Comparison of ENCODE assay signal across 1 cellular context in the genomic region with DNA sequence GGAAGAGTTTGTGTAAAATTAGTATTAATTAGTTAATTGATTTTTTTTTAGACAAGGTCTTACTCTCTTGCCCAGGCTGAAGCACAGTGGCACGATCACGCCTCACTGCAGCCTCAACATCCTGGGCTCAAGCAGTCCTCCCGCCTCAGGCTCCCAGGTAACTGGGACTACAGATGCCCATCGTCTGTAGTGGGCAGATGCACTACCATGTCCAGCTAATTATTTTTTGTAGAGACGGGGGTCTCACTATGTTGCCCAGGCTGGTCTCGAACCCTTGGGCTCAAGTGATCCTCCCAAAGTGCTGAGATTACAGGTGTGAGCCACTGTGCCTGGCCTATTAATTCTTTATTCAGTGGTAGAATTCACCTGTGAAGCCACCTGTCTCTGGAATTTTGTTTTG.
TF ChIP-seq lines count a peak whose summit lies in the region.

No MANE protein-coding gene starts in this region.

TF ChIP-seq in GM23338, 12 proteins besides CTCF, POLR2A, EP300 and RAD21 (continued from another document):
- TF ChIP-seq NANOG (IDR thresholded peaks at IDR 0.05; ENCODE audit: borderline replicate concordance), result no peak
- TF ChIP-seq CREB1 (CRISPR knock-in tag; IDR thresholded peaks at IDR 0.05; ENCODE audit: low read depth), result no peak
- no peak for TF ChIP-seq ZNF331 (CRISPR knock-in tag; IDR thresholded peaks at IDR 0.05; ENCODE audit: low read depth)
- TF ChIP-seq, protein P1, sequence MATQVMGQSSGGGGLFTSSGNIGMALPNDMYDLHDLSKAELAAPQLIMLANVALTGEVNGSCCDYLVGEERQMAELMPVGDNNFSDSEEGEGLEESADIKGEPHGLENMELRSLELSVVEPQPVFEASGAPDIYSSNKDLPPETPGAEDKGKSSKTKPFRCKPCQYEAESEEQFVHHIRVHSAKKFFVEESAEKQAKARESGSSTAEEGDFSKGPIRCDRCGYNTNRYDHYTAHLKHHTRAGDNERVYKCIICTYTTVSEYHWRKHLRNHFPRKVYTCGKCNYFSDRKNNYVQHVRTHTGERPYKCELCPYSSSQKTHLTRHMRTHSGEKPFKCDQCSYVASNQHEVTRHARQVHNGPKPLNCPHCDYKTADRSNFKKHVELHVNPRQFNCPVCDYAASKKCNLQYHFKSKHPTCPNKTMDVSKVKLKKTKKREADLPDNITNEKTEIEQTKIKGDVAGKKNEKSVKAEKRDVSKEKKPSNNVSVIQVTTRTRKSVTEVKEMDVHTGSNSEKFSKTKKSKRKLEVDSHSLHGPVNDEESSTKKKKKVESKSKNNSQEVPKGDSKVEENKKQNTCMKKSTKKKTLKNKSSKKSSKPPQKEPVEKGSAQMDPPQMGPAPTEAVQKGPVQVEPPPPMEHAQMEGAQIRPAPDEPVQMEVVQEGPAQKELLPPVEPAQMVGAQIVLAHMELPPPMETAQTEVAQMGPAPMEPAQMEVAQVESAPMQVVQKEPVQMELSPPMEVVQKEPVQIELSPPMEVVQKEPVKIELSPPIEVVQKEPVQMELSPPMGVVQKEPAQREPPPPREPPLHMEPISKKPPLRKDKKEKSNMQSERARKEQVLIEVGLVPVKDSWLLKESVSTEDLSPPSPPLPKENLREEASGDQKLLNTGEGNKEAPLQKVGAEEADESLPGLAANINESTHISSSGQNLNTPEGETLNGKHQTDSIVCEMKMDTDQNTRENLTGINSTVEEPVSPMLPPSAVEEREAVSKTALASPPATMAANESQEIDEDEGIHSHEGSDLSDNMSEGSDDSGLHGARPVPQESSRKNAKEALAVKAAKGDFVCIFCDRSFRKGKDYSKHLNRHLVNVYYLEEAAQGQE (IDR thresholded peaks at IDR 0.05; ENCODE audit: unreplicated experiment), result no peak
- no peak for TF ChIP-seq EZH2phosphoT487 (IDR thresholded peaks at IDR 0.05; ENCODE audit: unreplicated experiment)
- TF ChIP-seq ZNF114 (CRISPR knock-in tag; IDR thresholded peaks at IDR 0.05), result no peak
- TF ChIP-seq, protein P2, sequence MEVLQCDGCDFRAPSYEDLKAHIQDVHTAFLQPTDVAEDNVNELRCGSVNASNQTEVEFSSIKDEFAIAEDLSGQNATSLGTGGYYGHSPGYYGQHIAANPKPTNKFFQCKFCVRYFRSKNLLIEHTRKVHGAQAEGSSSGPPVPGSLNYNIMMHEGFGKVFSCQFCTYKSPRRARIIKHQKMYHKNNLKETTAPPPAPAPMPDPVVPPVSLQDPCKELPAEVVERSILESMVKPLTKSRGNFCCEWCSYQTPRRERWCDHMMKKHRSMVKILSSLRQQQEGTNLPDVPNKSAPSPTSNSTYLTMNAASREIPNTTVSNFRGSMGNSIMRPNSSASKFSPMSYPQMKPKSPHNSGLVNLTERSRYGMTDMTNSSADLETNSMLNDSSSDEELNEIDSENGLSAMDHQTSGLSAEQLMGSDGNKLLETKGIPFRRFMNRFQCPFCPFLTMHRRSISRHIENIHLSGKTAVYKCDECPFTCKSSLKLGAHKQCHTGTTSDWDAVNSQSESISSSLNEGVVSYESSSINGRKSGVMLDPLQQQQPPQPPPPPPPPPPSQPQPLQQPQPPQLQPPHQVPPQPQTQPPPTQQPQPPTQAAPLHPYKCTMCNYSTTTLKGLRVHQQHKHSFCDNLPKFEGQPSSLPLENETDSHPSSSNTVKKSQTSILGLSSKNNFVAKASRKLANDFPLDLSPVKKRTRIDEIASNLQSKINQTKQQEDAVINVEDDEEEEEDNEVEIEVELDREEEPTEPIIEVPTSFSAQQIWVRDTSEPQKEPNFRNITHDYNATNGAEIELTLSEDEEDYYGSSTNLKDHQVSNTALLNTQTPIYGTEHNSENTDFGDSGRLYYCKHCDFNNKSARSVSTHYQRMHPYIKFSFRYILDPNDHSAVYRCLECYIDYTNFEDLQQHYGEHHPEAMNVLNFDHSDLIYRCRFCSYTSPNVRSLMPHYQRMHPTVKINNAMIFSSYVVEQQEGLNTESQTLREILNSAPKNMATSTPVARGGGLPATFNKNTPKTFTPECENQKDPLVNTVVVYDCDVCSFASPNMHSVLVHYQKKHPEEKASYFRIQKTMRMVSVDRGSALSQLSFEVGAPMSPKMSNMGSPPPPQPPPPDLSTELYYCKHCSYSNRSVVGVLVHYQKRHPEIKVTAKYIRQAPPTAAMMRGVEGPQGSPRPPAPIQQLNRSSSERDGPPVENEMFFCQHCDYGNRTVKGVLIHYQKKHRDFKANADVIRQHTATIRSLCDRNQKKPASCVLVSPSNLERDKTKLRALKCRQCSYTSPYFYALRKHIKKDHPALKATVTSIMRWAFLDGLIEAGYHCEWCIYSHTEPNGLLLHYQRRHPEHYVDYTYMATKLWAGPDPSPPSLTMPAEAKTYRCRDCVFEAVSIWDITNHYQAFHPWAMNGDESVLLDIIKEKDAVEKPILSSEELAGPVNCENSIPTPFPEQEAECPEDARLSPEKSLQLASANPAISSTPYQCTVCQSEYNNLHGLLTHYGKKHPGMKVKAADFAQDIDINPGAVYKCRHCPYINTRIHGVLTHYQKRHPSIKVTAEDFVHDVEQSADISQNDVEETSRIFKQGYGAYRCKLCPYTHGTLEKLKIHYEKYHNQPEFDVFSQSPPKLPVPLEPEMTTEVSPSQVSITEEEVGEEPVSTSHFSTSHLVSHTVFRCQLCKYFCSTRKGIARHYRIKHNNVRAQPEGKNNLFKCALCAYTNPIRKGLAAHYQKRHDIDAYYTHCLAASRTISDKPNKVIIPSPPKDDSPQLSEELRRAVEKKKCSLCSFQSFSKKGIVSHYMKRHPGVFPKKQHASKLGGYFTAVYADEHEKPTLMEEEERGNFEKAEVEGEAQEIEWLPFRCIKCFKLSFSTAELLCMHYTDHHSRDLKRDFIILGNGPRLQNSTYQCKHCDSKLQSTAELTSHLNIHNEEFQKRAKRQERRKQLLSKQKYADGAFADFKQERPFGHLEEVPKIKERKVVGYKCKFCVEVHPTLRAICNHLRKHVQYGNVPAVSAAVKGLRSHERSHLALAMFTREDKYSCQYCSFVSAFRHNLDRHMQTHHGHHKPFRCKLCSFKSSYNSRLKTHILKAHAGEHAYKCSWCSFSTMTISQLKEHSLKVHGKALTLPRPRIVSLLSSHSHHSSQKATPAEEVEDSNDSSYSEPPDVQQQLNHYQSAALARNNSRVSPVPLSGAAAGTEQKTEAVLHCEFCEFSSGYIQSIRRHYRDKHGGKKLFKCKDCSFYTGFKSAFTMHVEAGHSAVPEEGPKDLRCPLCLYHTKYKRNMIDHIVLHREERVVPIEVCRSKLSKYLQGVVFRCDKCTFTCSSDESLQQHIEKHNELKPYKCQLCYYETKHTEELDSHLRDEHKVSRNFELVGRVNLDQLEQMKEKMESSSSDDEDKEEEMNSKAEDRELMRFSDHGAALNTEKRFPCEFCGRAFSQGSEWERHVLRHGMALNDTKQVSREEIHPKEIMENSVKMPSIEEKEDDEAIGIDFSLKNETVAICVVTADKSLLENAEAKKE (CRISPR knock-in tag; IDR thresholded peaks at IDR 0.05), result no peak
- TF ChIP-seq POLR2AphosphoS5 (IDR thresholded peaks at IDR 0.05; ENCODE audit: low read depth), result no peak
